2 cellular contexts compared by ENCODE assay signal in the genomic region with DNA sequence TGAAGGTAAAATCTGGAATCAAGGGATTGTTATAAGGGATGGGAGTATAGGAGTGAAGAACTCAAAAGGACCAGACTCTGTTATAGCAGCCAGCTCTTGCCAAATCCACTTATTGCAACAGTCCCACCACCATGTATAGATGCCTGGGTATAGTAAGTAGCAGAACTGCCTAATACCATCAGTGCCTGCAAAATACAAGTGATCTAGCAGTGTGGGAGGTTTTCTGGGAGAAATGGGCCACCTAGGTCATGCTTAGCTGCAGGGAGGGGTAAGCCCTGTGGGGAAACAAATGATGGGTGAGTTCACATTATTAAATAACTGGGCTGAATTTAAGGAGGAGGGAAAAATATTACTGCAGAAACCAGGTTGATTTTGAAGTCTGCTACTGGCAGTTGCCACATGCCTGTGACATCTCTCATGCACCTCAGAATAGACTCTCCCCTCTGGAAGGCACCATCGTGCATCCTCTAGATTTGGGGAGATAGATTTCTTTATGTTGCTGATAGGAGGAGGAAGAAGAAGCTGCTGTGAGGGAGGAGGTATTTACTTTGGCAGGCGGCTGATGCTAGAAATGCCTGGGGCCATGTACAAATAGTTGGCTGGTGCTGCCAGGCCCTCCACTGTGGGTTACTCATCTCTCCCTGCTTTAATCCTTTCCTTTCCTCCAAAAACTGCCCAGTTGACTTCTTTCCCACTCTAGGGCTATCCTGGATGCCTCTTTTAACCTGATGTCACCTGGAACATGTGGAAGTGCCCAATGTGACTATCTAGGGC.
TF ChIP-seq lines count a peak whose summit lies in the region.

No MANE protein-coding gene starts in this region.

TF ChIP-seq in IMR-90, 13 proteins besides CTCF, POLR2A, EP300 and RAD21:
- TF ChIP-seq, protein P1, sequence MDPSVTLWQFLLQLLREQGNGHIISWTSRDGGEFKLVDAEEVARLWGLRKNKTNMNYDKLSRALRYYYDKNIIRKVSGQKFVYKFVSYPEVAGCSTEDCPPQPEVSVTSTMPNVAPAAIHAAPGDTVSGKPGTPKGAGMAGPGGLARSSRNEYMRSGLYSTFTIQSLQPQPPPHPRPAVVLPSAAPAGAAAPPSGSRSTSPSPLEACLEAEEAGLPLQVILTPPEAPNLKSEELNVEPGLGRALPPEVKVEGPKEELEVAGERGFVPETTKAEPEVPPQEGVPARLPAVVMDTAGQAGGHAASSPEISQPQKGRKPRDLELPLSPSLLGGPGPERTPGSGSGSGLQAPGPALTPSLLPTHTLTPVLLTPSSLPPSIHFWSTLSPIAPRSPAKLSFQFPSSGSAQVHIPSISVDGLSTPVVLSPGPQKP (IDR thresholded peaks at IDR 0.05; ENCODE audit: borderline replicate concordance, low read depth, low read length) = no peak
- no peak for TF ChIP-seq MXI1 (IDR thresholded peaks at IDR 0.05; ENCODE audit: borderline replicate concordance, low read depth, low read length)

TF ChIP-seq in HepG2, 621 proteins besides CTCF, POLR2A, EP300 and RAD21:
- TF ChIP-seq SNAPC2 (CRISPR knock-in tag; IDR thresholded peaks at IDR 0.05) (no peak), ARNT (IDR thresholded peaks at IDR 0.05) (no peak), ZNF788 (CRISPR knock-in tag; IDR thresholded peaks at IDR 0.05; ENCODE audit: borderline replicate concordance) (no peak), MXI1 (IDR thresholded peaks at IDR 0.05; ENCODE audit: borderline replicate concordance, low read depth, low read length) (no peak), KDM2A (CRISPR knock-in tag; IDR thresholded peaks at IDR 0.05; ENCODE audit: borderline replicate concordance, low read depth) (no peak), SETDB1 (CRISPR knock-in tag; IDR thresholded peaks at IDR 0.05; ENCODE audit: borderline replicate concordance) (no peak)
